In the genomic region with DNA sequence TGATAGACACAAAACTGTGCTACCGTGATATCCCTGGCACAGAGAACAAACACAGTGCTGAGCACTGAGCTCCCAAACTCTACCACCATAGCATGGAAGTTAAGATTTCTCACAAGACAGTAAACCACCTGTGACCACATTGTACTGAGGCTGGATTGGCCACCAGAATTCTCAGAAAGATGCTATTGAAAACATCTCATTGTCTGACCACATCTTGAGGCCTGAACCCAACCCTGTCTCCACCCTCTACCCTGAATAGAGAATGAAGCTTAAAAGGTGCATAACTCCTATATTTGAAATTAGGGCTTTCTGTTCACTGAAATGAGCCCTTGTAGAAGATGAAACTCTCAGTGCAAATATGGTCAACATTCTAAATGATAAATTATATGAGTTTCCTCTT, we compare ENCODE assay signal across 8 cellular contexts.
"Had no signal": no experiment of that assay in that cellular context is flagged by ENCODE, and none has a peak within 500 bp of the region (broad histone marks: within the 10 kb centered on the region; RNA-seq: fewer than 3 reads in every experiment).

No MANE protein-coding gene starts in this region.

- FAIRE-seq: G401.6, GM12878, GM12891, GM12892, GM18507, GM19239 had no signal

- ATAC-seq: GM12878 had no signal

- H3K4me3 ChIP-seq: GM12878 had no signal

- DNase-seq: GDM1, GF-D8 had no signal
